ENCODE assay signal across 1 cellular context in the genomic region with DNA sequence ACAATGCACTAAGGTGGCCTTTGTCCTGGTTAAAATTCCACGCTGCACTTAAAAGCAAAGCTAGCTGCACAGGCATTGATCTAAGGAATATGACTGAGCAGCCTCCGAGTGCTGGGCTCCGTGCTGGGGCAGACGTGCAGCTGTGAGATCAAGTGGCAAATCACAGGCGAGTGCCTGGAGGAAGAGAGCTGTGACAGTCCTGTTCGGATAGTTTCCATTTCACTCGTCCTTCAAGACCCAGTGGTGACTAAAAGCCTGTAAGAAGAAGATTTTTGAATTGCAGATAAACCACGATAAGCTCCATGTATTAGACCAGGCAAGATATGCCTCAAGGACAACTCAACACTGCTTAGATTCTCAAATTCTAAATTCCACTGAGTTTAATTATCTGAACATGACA.
TF ChIP-seq lines count a peak whose summit lies in the region.

No MANE protein-coding gene starts in this region.

TF ChIP-seq in SK-N-SH, 30 proteins besides CTCF, POLR2A, EP300 and RAD21 (continued from another document):
- TF ChIP-seq, protein P1, sequence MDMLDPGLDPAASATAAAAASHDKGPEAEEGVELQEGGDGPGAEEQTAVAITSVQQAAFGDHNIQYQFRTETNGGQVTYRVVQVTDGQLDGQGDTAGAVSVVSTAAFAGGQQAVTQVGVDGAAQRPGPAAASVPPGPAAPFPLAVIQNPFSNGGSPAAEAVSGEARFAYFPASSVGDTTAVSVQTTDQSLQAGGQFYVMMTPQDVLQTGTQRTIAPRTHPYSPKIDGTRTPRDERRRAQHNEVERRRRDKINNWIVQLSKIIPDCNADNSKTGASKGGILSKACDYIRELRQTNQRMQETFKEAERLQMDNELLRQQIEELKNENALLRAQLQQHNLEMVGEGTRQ (IDR thresholded peaks at IDR 0.05; ENCODE audit: borderline replicate concordance, low read depth, low read length), result no peak
- TF ChIP-seq FOXJ3 (CRISPR knock-in tag; IDR thresholded peaks at IDR 0.05) (no peak), TEAD4 (IDR thresholded peaks at IDR 0.05; ENCODE audit: borderline replicate concordance, insufficient read depth) (no peak), GABPA (IDR thresholded peaks at IDR 0.05; ENCODE audit: low read depth) (no peak)
